In the genomic region with DNA sequence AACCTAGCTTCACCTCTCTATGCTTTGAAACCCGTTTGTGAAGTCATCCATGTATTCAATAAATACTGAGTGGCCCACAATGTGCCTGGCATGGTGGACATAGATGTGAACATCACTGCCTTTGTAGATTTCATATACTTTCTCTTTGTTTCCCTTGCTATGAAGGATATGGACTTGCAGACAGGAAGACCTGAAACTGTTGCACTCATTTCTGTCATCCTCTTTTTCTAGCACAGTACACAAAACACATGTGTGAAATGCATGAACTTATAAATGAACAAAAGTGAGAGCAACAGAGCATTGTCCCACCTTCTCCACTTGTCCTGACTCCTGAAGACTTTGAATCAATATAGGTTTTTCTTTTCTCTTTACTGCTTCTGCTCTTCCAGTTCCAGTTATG, we compare ENCODE assay signal across 26 cellular contexts.
DNase-seq lines count a peak whose midpoint lies in the region; ATAC-seq, FAIRE-seq and TF ChIP-seq lines count a peak whose summit lies in the region.
"Had no signal": no experiment of that assay in that cellular context is flagged by ENCODE, and none has a peak within 500 bp of the region (broad histone marks: within the 10 kb centered on the region; RNA-seq: fewer than 3 reads in every experiment).

No MANE protein-coding gene starts in this region.

- H3F3A ChIP-seq in GM23338 (replicated peaks; ENCODE audit: low read depth) = no peaks in the 10 kb centered on the region

- H3K4me1 ChIP-seq in GM12878 (ENCODE audit: control insufficient read depth, insufficient read depth, low read length) (no peaks in the 10 kb centered on the region), GM23338 (ENCODE audit: insufficient read depth) (no peaks in the 10 kb centered on the region)
- H3K4me1 ChIP-seq: BE2C had no signal

- H3K4me3 ChIP-seq in GM12878 (no peak overlapping the region), GM23338 (no peak overlapping the region)

- peaks cover 8% of the 10 kb centered on the region for H3K4me1 Mint-ChIP-seq in GM23338
- H3K4me1 Mint-ChIP-seq: T-cell had no signal

- H3K9me2 ChIP-seq in GM23338 (ENCODE audit: insufficient read depth) = no peaks in the 10 kb centered on the region

- intact Hi-C loops in GM12878 (cut with micrococcal nuclease; ENCODE audit: unreplicated experiment) = no loop called here

- TF ChIP-seq POLR2A in GM18505 (IDR thresholded peaks at IDR 0.05; ENCODE audit: borderline replicate concordance, extremely low read depth, insufficient read depth, insufficient read length) (no peak), GM12878 (IDR thresholded peaks at IDR 0.05; ENCODE audit: low read depth, low read length) (no peak)

- H3K79me2 ChIP-seq in GM12878 (ENCODE audit: control insufficient read depth, insufficient read depth, low read length) (no peaks in the 10 kb centered on the region), GM23338 (replicated peaks; ENCODE audit: insufficient read depth) (no peaks in the 10 kb centered on the region)

- TF ChIP-seq EP300 in GM12878 (IDR thresholded peaks at IDR 0.05; ENCODE audit: borderline replicate concordance in 1 of 2, control insufficient read depth in 1 of 2, low read depth in 2 of 2, low read length in 2 of 2) = no peak

- no peaks in the 10 kb centered on the region for H3K9me3 Mint-ChIP-seq in GM23338
- H3K9me3 Mint-ChIP-seq: H9; T-helper 2 cell treated with Interferon-gamma antibody and Interleukin-4, amounts not matched to agents 5 μg/mL and 100 μg/mL, for 36 hours had no signal

- no peak for TF ChIP-seq RAD21 in GM12878 (IDR thresholded peaks at IDR 0.05; ENCODE audit: insufficient read depth, low read depth, low read length)

- in situ Hi-C loops in GM12878 (cut with MboI) = no loop called here

- RAD21 ChIA-PET in GM12878 (lab: Charles Lee; ENCODE audit: unreplicated experiment) = no interaction called here

- no peak for FAIRE-seq in GM12878 (lab: Jason Lieb, UNC)
- FAIRE-seq: GM18507, HTR-8/SVneo had no signal

- H2AFZ ChIP-seq in GM12878 (ENCODE audit: control insufficient read depth, low read depth, low read length) = no peak overlapping the region
- no peak overlapping the region for H2AFZ ChIP-seq in GM23338

- no peaks in the 10 kb centered on the region for H3K27me3 ChIP-seq in GM12878 (replicated peaks in 1 of 2; ENCODE audit: control insufficient read depth in 2 of 2, insufficient read depth in 2 of 2, low read length in 1 of 2)
- no peaks in the 10 kb centered on the region for H3K27me3 ChIP-seq in GM23338 (ENCODE audit: insufficient read depth)
- H3K27me3 ChIP-seq: BE2C had no signal

- H3K9ac ChIP-seq in GM12878 (ENCODE audit: control insufficient read depth, insufficient read depth, low read length) = no peak overlapping the region
- H3K9ac ChIP-seq: KMS-11 had no signal

- H4K20me1 ChIP-seq in GM12878 (ENCODE audit: control insufficient read depth, insufficient read depth) (no peaks in the 10 kb centered on the region), GM23338 (replicated peaks; ENCODE audit: insufficient read depth) (no peaks in the 10 kb centered on the region)

- POLR2A ChIA-PET in GM12878 (lab: Charles Lee) = no interaction called here

- SMC1A ChIA-PET in GM12878 (lab: Charles Lee; ENCODE audit: uncharacterized antibody, unreplicated experiment) = no interaction called here

- no peaks in the 10 kb centered on the region for H3K27me3 Mint-ChIP-seq in GM23338 (ENCODE audit: insufficient read depth, low read depth, poor library complexity)
- H3K27me3 Mint-ChIP-seq: T-cell had no signal

- H3K27ac ChIP-seq in GM12878 (ENCODE audit: control insufficient read depth, insufficient read depth) = no peak overlapping the region
- no peak overlapping the region for H3K27ac ChIP-seq in GM23338 (ENCODE audit: low read depth)
- H3K27ac ChIP-seq: KMS-11 had no signal

- no peak overlapping the region for H3K27ac Mint-ChIP-seq in GM23338
- H3K27ac Mint-ChIP-seq: H9; HFFc6; T-cell; T-helper 2 cell treated with Interferon-gamma antibody and Interleukin-4, amounts not matched to agents 5 μg/mL and 100 μg/mL, for 36 hours had no signal

- TF ChIP-seq CTCF in GM12878 (IDR thresholded peaks at IDR 0.05 in 2 of 3, conservative IDR thresholded peaks at IDR 0.05 in 1 of 3; ENCODE audit: control insufficient read depth in 2 of 3, extremely low read depth in 1 of 3, insufficient read depth in 1 of 3, low read depth in 3 of 3, low read length in 3 of 3) (no peak), GM23338 (conservative IDR thresholded peaks at IDR 0.05; ENCODE audit: low read depth in 2 of 2) (no peak)

- no TSS peak for BruUV-seq in GM12878 (replicated peaks; lab: Mats Ljungman, UMichigan)

- H3K4me2 ChIP-seq in GM12878 (ENCODE audit: control insufficient read depth, insufficient read depth) (no peak overlapping the region), GM23338 (no peak overlapping the region)
- H3K4me2 ChIP-seq: KMS-11 had no signal

- H3K9me3 ChIP-seq in GM12878 (replicated peaks; ENCODE audit: control insufficient read depth, insufficient read depth, low read length) = no peaks in the 10 kb centered on the region
- H3K9me3 ChIP-seq: BE2C had no signal

- H3K36me3 Mint-ChIP-seq in GM23338 (ENCODE audit: low read depth) = no peaks in the 10 kb centered on the region
- H3K36me3 Mint-ChIP-seq: T-cell had no signal

- no peak overlapping the region for H3K4me3 Mint-ChIP-seq in GM23338
- H3K4me3 Mint-ChIP-seq: H9; HFFc6; T-cell; T-helper 2 cell treated with Interferon-gamma antibody and Interleukin-4, amounts not matched to agents 5 μg/mL and 100 μg/mL, for 36 hours had no signal

- ATAC-seq in GM18505 (IDR thresholded peaks at IDR 0.05; ENCODE audit: unreplicated experiment) = peak; percentile 75
- ATAC-seq in GM19395 (IDR thresholded peaks at IDR 0.05; ENCODE audit: unreplicated experiment) = peak; percentile 80
- ATAC-seq in HG02870 (IDR thresholded peaks at IDR 0.05; ENCODE audit: unreplicated experiment) = peak; percentile 93
- ATAC-seq in GM12878 = peak; percentile 35
- ATAC-seq in GM23338 = no peak
- ATAC-seq in HG03159 (IDR thresholded peaks at IDR 0.05; ENCODE audit: unreplicated experiment) = no peak
- ATAC-seq: Panc1, T-cell had no signal

- CTCF ChIA-PET in GM12878 (lab: Yijun Ruan, JAX) = interaction anchor here (0.7 kb wide), 1 partner anchor 11 kb away, joined by 3 read pairs; no protein-coding TSS in a partner anchor

- DNase-seq in GM12878 (ENCODE audit: low read depth, low spot score) = no peak
- no peak for DNase-seq in pons (ENCODE audit: low spot score)
- DNase-seq in GM23338 (ENCODE audit: low spot score) = no peak
- no peak for DNase-seq in KG1 (lab: John Stamatoyannopoulos, UW)
- DNase-seq: BE2C; DMS53; GF-D8; H9; HFFc6; NCI-H1092 treated with DMSO at 0.1 percent for 48 hours; NCI-H146; NCI-H2029; NCI-H2227 treated with DMSO at 0.1 percent for 48 hours; NCI-H510A; NCI-H774; NK-92 treated with Interleukin-12 subunit alpha and Interleukin-12 subunit beta, amount 100 ng/mL, for 24 hours; T-cell had no signal

- 4% methylated on average over 1 of the region's 1 CpG for WGBS in GM12878 (ENCODE audit: insufficient coverage, insufficient replicate concordance, low lambda C conversion rate, missing lambda C conversion rate)

- H3K36me3 ChIP-seq in GM12878 (ENCODE audit: control insufficient read depth in 2 of 2, insufficient read depth in 2 of 2, low read length in 1 of 2) (no peaks in the 10 kb centered on the region), GM23338 (ENCODE audit: insufficient read depth) (no peaks in the 10 kb centered on the region)
- H3K36me3 ChIP-seq: BE2C had no signal

TF ChIP-seq in GM23338, 12 proteins besides CTCF, POLR2A, EP300 and RAD21 (continues in another document):
- TF ChIP-seq EZH2 (IDR thresholded peaks at IDR 0.05; ENCODE audit: low read depth, unreplicated experiment) (no peak), CREB1 (CRISPR knock-in tag; IDR thresholded peaks at IDR 0.05; ENCODE audit: low read depth) (no peak), EZH2phosphoT487 (IDR thresholded peaks at IDR 0.05; ENCODE audit: unreplicated experiment) (no peak), POLR2AphosphoS5 (IDR thresholded peaks at IDR 0.05; ENCODE audit: low read depth) (no peak), ZNF331 (CRISPR knock-in tag; IDR thresholded peaks at IDR 0.05; ENCODE audit: low read depth) (no peak), NANOG (IDR thresholded peaks at IDR 0.05; ENCODE audit: borderline replicate concordance) (no peak)
- TF ChIP-seq, protein P1, sequence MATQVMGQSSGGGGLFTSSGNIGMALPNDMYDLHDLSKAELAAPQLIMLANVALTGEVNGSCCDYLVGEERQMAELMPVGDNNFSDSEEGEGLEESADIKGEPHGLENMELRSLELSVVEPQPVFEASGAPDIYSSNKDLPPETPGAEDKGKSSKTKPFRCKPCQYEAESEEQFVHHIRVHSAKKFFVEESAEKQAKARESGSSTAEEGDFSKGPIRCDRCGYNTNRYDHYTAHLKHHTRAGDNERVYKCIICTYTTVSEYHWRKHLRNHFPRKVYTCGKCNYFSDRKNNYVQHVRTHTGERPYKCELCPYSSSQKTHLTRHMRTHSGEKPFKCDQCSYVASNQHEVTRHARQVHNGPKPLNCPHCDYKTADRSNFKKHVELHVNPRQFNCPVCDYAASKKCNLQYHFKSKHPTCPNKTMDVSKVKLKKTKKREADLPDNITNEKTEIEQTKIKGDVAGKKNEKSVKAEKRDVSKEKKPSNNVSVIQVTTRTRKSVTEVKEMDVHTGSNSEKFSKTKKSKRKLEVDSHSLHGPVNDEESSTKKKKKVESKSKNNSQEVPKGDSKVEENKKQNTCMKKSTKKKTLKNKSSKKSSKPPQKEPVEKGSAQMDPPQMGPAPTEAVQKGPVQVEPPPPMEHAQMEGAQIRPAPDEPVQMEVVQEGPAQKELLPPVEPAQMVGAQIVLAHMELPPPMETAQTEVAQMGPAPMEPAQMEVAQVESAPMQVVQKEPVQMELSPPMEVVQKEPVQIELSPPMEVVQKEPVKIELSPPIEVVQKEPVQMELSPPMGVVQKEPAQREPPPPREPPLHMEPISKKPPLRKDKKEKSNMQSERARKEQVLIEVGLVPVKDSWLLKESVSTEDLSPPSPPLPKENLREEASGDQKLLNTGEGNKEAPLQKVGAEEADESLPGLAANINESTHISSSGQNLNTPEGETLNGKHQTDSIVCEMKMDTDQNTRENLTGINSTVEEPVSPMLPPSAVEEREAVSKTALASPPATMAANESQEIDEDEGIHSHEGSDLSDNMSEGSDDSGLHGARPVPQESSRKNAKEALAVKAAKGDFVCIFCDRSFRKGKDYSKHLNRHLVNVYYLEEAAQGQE (IDR thresholded peaks at IDR 0.05; ENCODE audit: unreplicated experiment) = no peak

Comparison
In these comparisons a context has a peak if more than half of its experiments do, and no peak if none do; other contexts are left out.
1. ATAC-seq: peak in GM18505 (single experiment), GM19395 (single experiment), HG02870 (single experiment) and GM12878 (single experiment); none in GM23338 (single experiment) and HG03159 (single experiment).